8 cellular contexts compared by ENCODE assay signal in the genomic region with DNA sequence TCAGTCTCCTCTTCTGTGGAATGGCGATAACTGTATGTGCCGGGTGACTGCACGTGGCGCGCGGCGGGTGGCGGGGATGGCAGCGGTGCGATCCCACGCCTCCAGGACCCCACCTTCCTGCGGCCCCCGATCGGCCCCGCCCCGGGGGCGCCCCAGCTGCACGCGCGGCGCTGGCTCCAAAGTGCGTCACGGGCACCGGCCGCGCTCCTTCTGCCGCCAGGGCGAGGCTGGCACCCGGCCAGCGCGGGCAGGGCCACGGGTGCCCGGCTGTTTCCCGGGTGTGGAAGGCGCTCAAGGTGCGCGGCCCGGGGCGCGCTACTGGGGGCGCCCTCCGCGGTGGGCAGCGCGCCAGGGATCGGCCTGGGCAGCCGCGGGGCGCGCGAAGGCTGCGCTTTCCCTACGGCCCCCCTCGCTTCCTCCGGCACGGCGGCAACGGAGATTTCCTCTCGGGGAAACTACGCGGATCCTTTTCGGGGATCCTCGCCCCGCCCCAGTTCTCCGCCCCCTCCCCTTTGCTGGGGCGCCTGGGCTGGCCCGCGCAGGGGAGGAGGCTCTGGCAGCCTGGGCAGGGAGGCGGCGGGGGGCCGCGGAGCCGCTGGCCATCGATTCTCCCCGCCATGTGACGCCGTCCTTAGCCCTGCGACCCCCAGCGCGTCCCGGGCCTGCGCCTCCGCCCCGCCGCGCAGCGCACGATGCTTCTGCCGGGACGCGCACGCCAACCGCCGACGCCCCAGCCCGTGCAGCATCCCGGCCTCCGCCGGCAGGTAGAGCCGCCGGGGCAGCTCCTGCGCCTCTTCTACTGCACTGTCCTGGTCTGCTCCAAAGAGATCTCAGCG. TPM values are rescaled to one million over a fixed set of nuclear protein-coding genes. Genes with fewer than 3 reads are reported as not detected.
DNase-seq lines count a peak whose midpoint lies in the region; ATAC-seq and TF ChIP-seq lines count a peak whose summit lies in the region.

A gene with protein sequence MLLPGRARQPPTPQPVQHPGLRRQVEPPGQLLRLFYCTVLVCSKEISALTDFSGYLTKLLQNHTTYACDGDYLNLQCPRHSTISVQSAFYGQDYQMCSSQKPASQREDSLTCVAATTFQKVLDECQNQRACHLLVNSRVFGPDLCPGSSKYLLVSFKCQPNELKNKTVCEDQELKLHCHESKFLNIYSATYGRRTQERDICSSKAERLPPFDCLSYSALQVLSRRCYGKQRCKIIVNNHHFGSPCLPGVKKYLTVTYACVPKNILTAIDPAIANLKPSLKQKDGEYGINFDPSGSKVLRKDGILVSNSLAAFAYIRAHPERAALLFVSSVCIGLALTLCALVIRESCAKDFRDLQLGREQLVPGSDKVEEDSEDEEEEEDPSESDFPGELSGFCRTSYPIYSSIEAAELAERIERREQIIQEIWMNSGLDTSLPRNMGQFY (plus strand): TSS at position 545 of the 836 bp plus-strand sequence. CDS start 148 bp downstream, at position 693.

- CTCF ChIA-PET in activated naive CD4-positive, alpha-beta T cell treated with anti-CD3 and anti-CD28 coated beads, Interleukin-2, amount 10 ng/mL, durations not matched to agents 7 days and 5 days (lab: Charles Lee): interaction anchor here (0.7 to 2.9 kb wide), 2 partner anchors 10 to 158 kb away, joined by 3 to 11 read pairs; no protein-coding TSS in a partner anchor

- peak within 1 kb of the TSS; percentile 97 for H3K4me2 ChIP-seq in GM23338

- peaks cover 71% of the 10 kb centered on the region for H3K27me3 ChIP-seq in GM23338 (ENCODE audit: insufficient read depth)
- H3K27me3 ChIP-seq in RWPE2 (ENCODE audit: insufficient read depth, poor library complexity, severe bottlenecking): no peaks in the 10 kb centered on the region
- H3K27me3 ChIP-seq in neutrophil: peaks cover 71% of the 10 kb centered on the region
- H3K27me3 ChIP-seq in subcutaneous abdominal adipose tissue (ENCODE audit: control insufficient read depth in 5 of 5, insufficient read depth in 4 of 5, low read length in 5 of 5): no peaks in the 10 kb centered on the region

- peak within 1 kb of the TSS; percentile 99 for H2AFZ ChIP-seq in GM23338

- peak within 1 kb of the TSS in 4 of 5 donors; percentile 72 to 95 (median 84) for H3K9ac ChIP-seq in subcutaneous abdominal adipose tissue (ENCODE audit: low read length in 5 of 5)

- H3K9me3 ChIP-seq in RWPE2 (ENCODE audit: severe bottlenecking) (no peaks in the 10 kb centered on the region), neutrophil (no peaks in the 10 kb centered on the region), subcutaneous abdominal adipose tissue (ENCODE audit: control insufficient read depth in 5 of 5, low read length in 5 of 5) (no peaks in the 10 kb centered on the region)

- H3K4me1 ChIP-seq in GM23338 (ENCODE audit: insufficient read depth) (peaks cover 34% of the 10 kb centered on the region), RWPE2 (ENCODE audit: insufficient read depth, poor library complexity, severe bottlenecking) (peaks cover 8% of the 10 kb centered on the region), neutrophil (ENCODE audit: control insufficient read depth in 1 of 2, insufficient read depth in 1 of 2, low read depth in 1 of 2, low read length in 1 of 2) (peaks cover 14 to 19% of the 10 kb centered on the region in 2 experiments), subcutaneous abdominal adipose tissue (ENCODE audit: control insufficient read depth in 5 of 5, insufficient read depth in 5 of 5, low read length in 5 of 5) (peaks cover 2 to 54% (median 30%) of the 10 kb centered on the region in 5 donors)

- H3K27me3 Mint-ChIP-seq in GM23338 (ENCODE audit: insufficient read depth, low read depth, poor library complexity): peaks cover 45% of the 10 kb centered on the region
- H3K27me3 Mint-ChIP-seq in activated naive CD4-positive, alpha-beta T cell treated with anti-CD3 and anti-CD28 coated beads, Interleukin-2, amount 10 ng/mL, durations not matched to agents 7 days and 5 days: peaks cover 22% of the 10 kb centered on the region

- H3K36me3 Mint-ChIP-seq in GM23338 (ENCODE audit: low read depth): no peaks in the 10 kb centered on the region
- no peaks in the 10 kb centered on the region for H3K36me3 Mint-ChIP-seq in activated naive CD4-positive, alpha-beta T cell treated with anti-CD3 and anti-CD28 coated beads, Interleukin-2, amount 10 ng/mL, durations not matched to agents 7 days and 5 days

- H3K4me3 ChIP-seq in GM23338 (peak within 1 kb of the TSS; percentile 82), RWPE2 (ENCODE audit: severe bottlenecking) (peak within 1 kb of the TSS; percentile 57), neutrophil (ENCODE audit: low read depth in 1 of 2, low read length in 1 of 2) (peak within 1 kb of the TSS; percentile 15 to 55), subcutaneous abdominal adipose tissue (ENCODE audit: low read depth in 1 of 5, low read length in 5 of 5) (peak within 1 kb of the TSS; percentile 69 to 86 (median 79))

- no peak within 1 kb of the TSS for H3K27ac Mint-ChIP-seq in GM23338
- peak within 1 kb of the TSS; percentile 78 for H3K27ac Mint-ChIP-seq in activated naive CD4-positive, alpha-beta T cell treated with anti-CD3 and anti-CD28 coated beads, Interleukin-2, amount 10 ng/mL, durations not matched to agents 7 days and 5 days

- 0 out of 2 replicates have a peak, but pooled peaks cover 5% of the 10 kb centered on the region for H4K20me1 ChIP-seq in GM23338 (replicated peaks; ENCODE audit: insufficient read depth)

- no peaks in the 10 kb centered on the region; the same call in 2 of the 3 replicates for H3K9me3 Mint-ChIP-seq in GM23338
- H3K9me3 Mint-ChIP-seq in activated naive CD4-positive, alpha-beta T cell treated with anti-CD3 and anti-CD28 coated beads, Interleukin-2, amount 10 ng/mL, durations not matched to agents 7 days and 5 days: no peaks in the 10 kb centered on the region

- H3K79me2 ChIP-seq in GM23338 (replicated peaks; ENCODE audit: insufficient read depth): no peaks in the 10 kb centered on the region; the same call in 1 of the 2 replicates

- H3K27ac ChIP-seq in GM23338 (ENCODE audit: low read depth) (no peak within 1 kb of the TSS), RWPE2 (ENCODE audit: poor library complexity, severe bottlenecking) (peak within 1 kb of the TSS; percentile 84), neutrophil (no peak within 1 kb of the TSS), subcutaneous abdominal adipose tissue (ENCODE audit: low read depth, low read length) (peak within 1 kb of the TSS; percentile 87)

- peaks cover 17% of the 10 kb centered on the region; the same call in 1 of the 2 replicates for H3F3A ChIP-seq in GM23338 (replicated peaks; ENCODE audit: low read depth)

- no peak for TF ChIP-seq CTCF in GM23338 (conservative IDR thresholded peaks at IDR 0.05; ENCODE audit: low read depth in 2 of 2)
- TF ChIP-seq CTCF in RWPE2 (IDR thresholded peaks at IDR 0.05; ENCODE audit: poor library complexity, severe bottlenecking): peak; percentile 20
- no peak for TF ChIP-seq CTCF in neutrophil (IDR thresholded peaks at IDR 0.05)

- peaks cover 3% of the 10 kb centered on the region; the same call in 1 of the 2 replicates for H3K36me3 ChIP-seq in GM23338 (ENCODE audit: insufficient read depth)
- peaks cover 25% of the 10 kb centered on the region for H3K36me3 ChIP-seq in RWPE2 (ENCODE audit: low read depth)
- no peaks in the 10 kb centered on the region for H3K36me3 ChIP-seq in neutrophil
- H3K36me3 ChIP-seq in subcutaneous abdominal adipose tissue (ENCODE audit: control insufficient read depth in 5 of 5, insufficient read depth in 5 of 5, low read length in 5 of 5): no peaks in the 10 kb centered on the region

- peaks cover 31% of the 10 kb centered on the region for H3K4me1 Mint-ChIP-seq in GM23338
- peaks cover 25% of the 10 kb centered on the region for H3K4me1 Mint-ChIP-seq in activated naive CD4-positive, alpha-beta T cell treated with anti-CD3 and anti-CD28 coated beads, Interleukin-2, amount 10 ng/mL, durations not matched to agents 7 days and 5 days

- peak; percentile 80 for ATAC-seq in GM23338
- ATAC-seq in RWPE2 (ENCODE audit: low read depth): peak; percentile 68
- no peak for ATAC-seq in HG03571 (IDR thresholded peaks at IDR 0.05; ENCODE audit: unreplicated experiment)

- peak; percentile 73 for DNase-seq in GM23338 (ENCODE audit: low spot score)
- no peak for DNase-seq in RWPE2 (ENCODE audit: low spot score)
- peak; percentile 64 for DNase-seq in activated naive CD4-positive, alpha-beta T cell treated with anti-CD3 and anti-CD28 coated beads, Interleukin-2, amount 10 ng/mL, durations not matched to agents 7 days and 5 days
- DNase-seq in germinal center (ENCODE audit: low spot score): peak; percentile 13
- DNase-seq in GDM1 (lab: John Stamatoyannopoulos, UW): no peak

- H3K4me3 Mint-ChIP-seq in GM23338: peak within 1 kb of the TSS; percentile 80
- peak within 1 kb of the TSS; percentile 91 for H3K4me3 Mint-ChIP-seq in activated naive CD4-positive, alpha-beta T cell treated with anti-CD3 and anti-CD28 coated beads, Interleukin-2, amount 10 ng/mL, durations not matched to agents 7 days and 5 days

- no peaks in the 10 kb centered on the region for H3K9me2 ChIP-seq in GM23338 (ENCODE audit: insufficient read depth)

TF ChIP-seq in GM23338, 12 proteins besides CTCF, POLR2A, EP300 and RAD21 (continues in another document):
- no peak for TF ChIP-seq NANOG (IDR thresholded peaks at IDR 0.05; ENCODE audit: borderline replicate concordance)
- TF ChIP-seq STAT1 (IDR thresholded peaks at IDR 0.05; ENCODE audit: unreplicated experiment): no peak
- TF ChIP-seq EZH2 (IDR thresholded peaks at IDR 0.05; ENCODE audit: low read depth, unreplicated experiment): peak; percentile 47

RNA-seq across cellular contexts. Expression of the gene that starts here (rescaled TPM):
- total RNA-seq in GM23338 (2014; rRNA removed; shearing (Covaris generic)): 3.8 and 6.9 TPM in 2 replicates
- 3.9 and 4.6 TPM in 2 replicates for polyA plus RNA-seq in GM23338 (2016; fragmentation: Nextera tagmentation; extraction: Ambion mirVana)

Comparison
In these comparisons a context has a peak if more than half of its experiments do, and no peak if none do; other contexts are left out.
1. DNase-seq: peak in GM23338 (single experiment), activated naive CD4-positive, alpha-beta T cell treated with anti-CD3 and anti-CD28 coated beads, Interleukin-2, amount 10 ng/mL, durations not matched to agents 7 days and 5 days (single experiment) and germinal center (single experiment); none in RWPE2 (single experiment) and GDM1 (single experiment).
2. H3K27ac ChIP-seq: peak in RWPE2 (single experiment) and subcutaneous abdominal adipose tissue (single experiment); none in GM23338 (single experiment) and neutrophil (single experiment).
3. Peak in every context shown above with its lines, with median percentiles within 50 percentile points of each other: H3K4me3 ChIP-seq.